In genomic region chr7:20331231-20331880, GRCh38 we compare ENCODE assay signal across 7 cellular contexts. TPM values are rescaled to one million over a fixed set of nuclear protein-coding genes. Genes with fewer than 3 reads are reported as not detected.
DNase-seq lines count a peak whose midpoint lies in the region; ATAC-seq and TF ChIP-seq lines count a peak whose summit lies in the region.

No MANE protein-coding gene starts in this region.

- TF ChIP-seq EP300 in neural cell (conservative IDR thresholded peaks at IDR 0.05; ENCODE audit: poor library complexity, severe bottlenecking): no peak

- H2AFZ ChIP-seq in neural cell (ENCODE audit: low read depth, low read length): peak overlapping the region; percentile 70

- H3K27ac ChIP-seq in neural cell (ENCODE audit: low read length): peak overlapping the region; percentile 73

- peak; percentile 23 for TF ChIP-seq POLR2A in GM15510 (IDR thresholded peaks at IDR 0.05; ENCODE audit: borderline replicate concordance, extremely low read depth, insufficient read length)

- TF ChIP-seq RAD21 in neural cell (conservative IDR thresholded peaks at IDR 0.05): peak; percentile 6

- H3K4me2 ChIP-seq in neural cell (ENCODE audit: low read length): peak overlapping the region; percentile 81

- H3K79me2 ChIP-seq in neural cell (replicated peaks; ENCODE audit: insufficient read depth, low read length): peaks cover 46% of the 10 kb centered on the region

- no peaks in the 10 kb centered on the region for H3K36me3 ChIP-seq in neural cell (ENCODE audit: insufficient read depth, low read length)

- TF ChIP-seq CTCF in fibroblast of villous mesenchyme (IDR thresholded peaks at IDR 0.05; ENCODE audit: insufficient read depth, low read depth, low read length): no peak
- no peak for TF ChIP-seq CTCF in neural cell (IDR thresholded peaks at IDR 0.05; ENCODE audit: poor library complexity, severe bottlenecking)

- peaks cover 4% of the 10 kb centered on the region for H3F3A ChIP-seq in neural cell (ENCODE audit: insufficient read depth, low read length, poor library complexity, severe bottlenecking)

- no peaks in the 10 kb centered on the region for H3K9me3 ChIP-seq in neural cell (ENCODE audit: low read length)

- ATAC-seq in GM21825 (IDR thresholded peaks at IDR 0.05; ENCODE audit: unreplicated experiment): peak; percentile 20

- no peaks in the 10 kb centered on the region for H4K20me1 ChIP-seq in neural cell (ENCODE audit: insufficient read depth)

- H3K27me3 ChIP-seq in neural cell (ENCODE audit: insufficient read depth, low read depth, low read length): peaks cover 4% of the 10 kb centered on the region

- peak overlapping the region; percentile 83 for H3K9ac ChIP-seq in neural cell (ENCODE audit: low read length)

- H3K4me3 ChIP-seq in fibroblast of villous mesenchyme (ENCODE audit: low read depth, low read length) (peak overlapping the region; percentile 70), neural cell (ENCODE audit: low read length) (peak overlapping the region; percentile 86)

- DNase-seq in LHCN-M2 (ENCODE audit: low read depth): peak; percentile 31
- DNase-seq in activated CD8-positive, alpha-beta memory T cell treated with anti-CD3 and anti-CD28 coated beads, Interleukin-2, amount 50 U/mL, for 4 hours: peak; percentile 14
- DNase-seq in fibroblast of villous mesenchyme (ENCODE audit: low read depth): no peak
- no peak for DNase-seq in OCI-M2 (lab: John Stamatoyannopoulos, UW; ENCODE audit: unreplicated experiment)

- no peaks in the 10 kb centered on the region for H3K9me2 ChIP-seq in neural cell (ENCODE audit: insufficient read depth, low read length)

TF ChIP-seq in neural cell, 6 proteins besides CTCF, POLR2A, EP300 and RAD21:
- no peak for TF ChIP-seq POLR2AphosphoS5 (IDR thresholded peaks at IDR 0.05)
- TF ChIP-seq SMC3 (conservative IDR thresholded peaks at IDR 0.05; ENCODE audit: poor library complexity): no peak
- TF ChIP-seq REST (IDR thresholded peaks at IDR 0.05; ENCODE audit: borderline replicate concordance): no peak
- TF ChIP-seq TAF1 (IDR thresholded peaks at IDR 0.05; ENCODE audit: low read depth): no peak
- no peak for TF ChIP-seq EZH2 (IDR thresholded peaks at IDR 0.05; ENCODE audit: borderline replicate concordance, insufficient read depth, low read length, poor library complexity, severe bottlenecking)
- no peak for TF ChIP-seq MXI1 (conservative IDR thresholded peaks at IDR 0.05; ENCODE audit: poor library complexity, severe bottlenecking)

RNA-seq across cellular contexts. Expression of gene ITGB8, which starts 0.7 kb away (rescaled TPM):
- total RNA-seq in LHCN-M2 (2014; rRNA removed): 4.6 and 7.2 TPM in 2 replicates
- polyA plus RNA-seq in LHCN-M2 (2012): 0.75 TPM
- 6.4 and 13.0 TPM in 2 replicates for total RNA-seq in fibroblast of villous mesenchyme
- polyA plus RNA-seq in neural cell: 11.2 and 12.2 TPM in 2 replicates
- polyA minus RNA-seq in neural cell: 29.2 and 32.0 TPM in 2 replicates

Comparison
In these comparisons a context has a peak if more than half of its experiments do, and no peak if none do; other contexts are left out.
1. DNase-seq: peak in LHCN-M2 (single experiment) and activated CD8-positive, alpha-beta memory T cell treated with anti-CD3 and anti-CD28 coated beads, Interleukin-2, amount 50 U/mL, for 4 hours (single experiment); none in fibroblast of villous mesenchyme (single experiment) and OCI-M2 (single experiment).